In the genomic region with DNA sequence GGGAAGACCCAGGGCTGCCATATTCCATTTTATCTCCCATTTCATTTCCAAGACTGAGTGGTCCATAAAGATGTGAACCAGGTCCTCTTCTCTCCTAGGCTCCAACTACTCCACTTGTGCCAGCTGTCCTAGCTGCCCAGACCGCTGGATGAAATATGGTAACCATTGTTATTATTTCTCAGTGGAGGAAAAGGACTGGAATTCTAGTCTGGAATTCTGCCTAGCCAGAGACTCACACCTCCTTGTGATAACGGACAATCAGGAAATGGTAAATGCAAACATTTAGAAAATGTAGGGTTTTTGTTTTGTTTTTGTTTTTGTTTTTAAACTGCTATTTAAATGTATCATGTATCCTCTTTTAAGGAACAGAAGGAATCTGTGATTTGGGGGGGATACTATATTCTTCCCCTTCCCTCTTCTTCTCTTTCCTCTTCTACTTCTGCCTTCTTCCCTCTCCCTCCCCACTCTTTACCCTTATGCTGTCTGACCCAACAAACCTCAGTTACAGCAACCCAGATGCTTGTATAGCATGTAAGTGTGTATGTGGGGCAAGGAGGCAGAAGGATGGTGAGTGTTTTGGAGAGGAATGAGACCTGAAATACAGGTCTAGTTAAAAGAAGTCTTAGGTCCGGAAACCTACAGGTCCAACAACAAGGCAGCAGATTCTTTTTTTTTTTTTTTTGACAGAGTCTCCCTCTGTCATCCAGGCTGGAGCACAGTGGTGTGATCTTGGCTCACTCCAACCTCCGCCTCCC, we compare ENCODE assay signal across 21 cellular contexts.
"Had no signal": no experiment of that assay in that cellular context is flagged by ENCODE, and none has a peak within 500 bp of the region (broad histone marks: within the 10 kb centered on the region; RNA-seq: fewer than 3 reads in every experiment).

No MANE protein-coding gene starts in this region.

- ATAC-seq: foreskin keratinocyte; left cardiac atrium; stimulated activated naive B cell treated with anti-CD40 and anti-IgM and Interleukin-4, amounts not matched to agents 10 μg/mL and 1 μg/mL and 100 μg/mL, for 72 hours had no signal

- H3K9me3 Mint-ChIP-seq: activated CD4-positive, alpha-beta T cell treated with anti-CD3 and anti-CD28 coated beads, Interleukin-2, amount 10 ng/mL, durations not matched to agents 24 days and 14 days; nephron progenitor cell; stimulated activated naive B cell treated with anti-CD40 and anti-IgM and Interleukin-4, amounts not matched to agents 10 μg/mL and 1 μg/mL and 100 μg/mL, for 72 hours had no signal

- H3K4me3 Mint-ChIP-seq: activated CD4-positive, alpha-beta T cell treated with anti-CD3 and anti-CD28 coated beads, Interleukin-2, amount 10 ng/mL, durations not matched to agents 24 days and 14 days; nephron progenitor cell; stimulated activated naive B cell treated with anti-CD40 and anti-IgM and Interleukin-4, amounts not matched to agents 10 μg/mL and 1 μg/mL and 100 μg/mL, for 72 hours had no signal

- H3K27ac Mint-ChIP-seq: activated CD4-positive, alpha-beta T cell treated with anti-CD3 and anti-CD28 coated beads, Interleukin-2, amount 10 ng/mL, durations not matched to agents 24 days and 14 days; nephron progenitor cell; stimulated activated naive B cell treated with anti-CD40 and anti-IgM and Interleukin-4, amounts not matched to agents 10 μg/mL and 1 μg/mL and 100 μg/mL, for 72 hours had no signal

- H3K4me3 ChIP-seq: hepatocyte, thyroid gland had no signal

- H3K27ac ChIP-seq: epithelial cell of prostate, foreskin keratinocyte, hepatocyte, thyroid gland had no signal

- H3K27me3 Mint-ChIP-seq: stimulated activated naive B cell treated with anti-CD40 and anti-IgM and Interleukin-4, amounts not matched to agents 10 μg/mL and 1 μg/mL and 100 μg/mL, for 72 hours had no signal

- H3K4me1 Mint-ChIP-seq: nephron progenitor cell had no signal

- H3K4me1 ChIP-seq: foreskin keratinocyte, thyroid gland had no signal

- H3K9me3 ChIP-seq: SK-N-SH, spleen, thyroid gland had no signal

- H3K36me3 ChIP-seq: spleen, thyroid gland had no signal

- DNase-seq: activated CD4-positive, alpha-beta T cell treated with anti-CD3 and anti-CD28 coated beads, Interleukin-2, amount 10 ng/mL, durations not matched to agents 24 days and 14 days; activated CD4-positive, CD25-positive, alpha-beta regulatory T cell; activated effector memory CD4-positive, alpha-beta T cell treated with Interleukin-2 at 50 U/mL for 16 hours; activated naive CD4-positive, alpha-beta T cell treated with anti-CD3 and anti-CD28 coated beads, Interleukin-2, amount 50 U/mL, for 16 hours; amniotic stem cell; dermis blood vessel endothelial cell; foreskin keratinocyte; left cardiac atrium; mesendoderm; nephron progenitor cell; nucleus accumbens; retina; SK-N-SH; spleen; stimulated activated CD4-positive, alpha-beta T cell treated with anti-CD3 and anti-CD28 coated beads, Interleukin-4, amount 100 ng/mL, for 4 hours; stimulated activated naive B cell treated with anti-CD40 and anti-IgM and Interleukin-4, amounts not matched to agents 10 μg/mL and 1 μg/mL and 100 μg/mL, for 72 hours; T-helper 1 cell; T1000; thyroid gland had no signal

- H3K27me3 ChIP-seq: hepatocyte, spleen, thyroid gland had no signal
